ENCODE assay signal across 2 cellular contexts in the genomic region with DNA sequence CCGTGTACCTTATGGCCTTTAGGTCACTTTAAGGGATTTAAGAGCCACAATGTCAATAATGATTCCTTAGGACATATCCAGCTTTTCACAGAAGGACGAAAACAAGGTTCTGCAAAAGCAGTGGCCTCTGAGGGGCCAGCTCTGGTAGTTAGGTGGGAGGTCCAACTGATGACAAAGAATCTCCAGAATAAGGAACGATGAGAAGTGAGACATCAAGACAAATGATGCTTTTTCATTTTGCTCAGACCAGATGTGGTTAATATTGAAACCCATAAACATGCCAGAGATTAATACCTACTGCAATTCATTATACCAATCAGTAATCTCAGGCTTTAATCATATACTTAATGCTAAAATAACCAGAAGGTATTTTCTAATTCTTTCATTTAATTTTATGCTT.
TF ChIP-seq lines count a peak whose summit lies in the region.

No MANE protein-coding gene starts in this region.

TF ChIP-seq in HEK293, 187 proteins besides CTCF, POLR2A, EP300 and RAD21 (continued from another document):
- TF ChIP-seq GLI4 (tag by site-specific recombination; IDR thresholded peaks at IDR 0.05) (no peak), ZNF133 (tag by site-specific recombination; IDR thresholded peaks at IDR 0.05) (peak; percentile 55), ZNF138 (tag by site-specific recombination; IDR thresholded peaks at IDR 0.05; ENCODE audit: borderline replicate concordance) (no peak), ZFP37 (tag by site-specific recombination; IDR thresholded peaks at IDR 0.05) (no peak)

TF ChIP-seq in GM12878, 131 proteins besides CTCF, POLR2A, EP300 and RAD21 (continued from another document):
- TF ChIP-seq SREBF2 (IDR thresholded peaks at IDR 0.05; ENCODE audit: low read length), result no peak
- TF ChIP-seq HCFC1 (IDR thresholded peaks at IDR 0.05; ENCODE audit: low read length), result no peak
- TF ChIP-seq CBX3 (IDR thresholded peaks at IDR 0.05; ENCODE audit: borderline replicate concordance, low read depth), result no peak
- TF ChIP-seq CBFB (IDR thresholded peaks at IDR 0.05; ENCODE audit: low read depth), result no peak
- no peak for TF ChIP-seq KDM1A (IDR thresholded peaks at IDR 0.05; ENCODE audit: borderline replicate concordance)
- no peak for TF ChIP-seq KLF5 (IDR thresholded peaks at IDR 0.05; ENCODE audit: partially characterized antibody)
- no peak for TF ChIP-seq CEBPB (IDR thresholded peaks at IDR 0.05; ENCODE audit: borderline replicate concordance in 1 of 2, low read depth in 2 of 2, low read length in 2 of 2)
- no peak for TF ChIP-seq SRF (IDR thresholded peaks at IDR 0.05; ENCODE audit: low read depth in 2 of 2, low read length in 2 of 2)
- TF ChIP-seq TBL1XR1 (IDR thresholded peaks at IDR 0.05; ENCODE audit: low read depth, low read length), result no peak
- TF ChIP-seq, protein P1, sequence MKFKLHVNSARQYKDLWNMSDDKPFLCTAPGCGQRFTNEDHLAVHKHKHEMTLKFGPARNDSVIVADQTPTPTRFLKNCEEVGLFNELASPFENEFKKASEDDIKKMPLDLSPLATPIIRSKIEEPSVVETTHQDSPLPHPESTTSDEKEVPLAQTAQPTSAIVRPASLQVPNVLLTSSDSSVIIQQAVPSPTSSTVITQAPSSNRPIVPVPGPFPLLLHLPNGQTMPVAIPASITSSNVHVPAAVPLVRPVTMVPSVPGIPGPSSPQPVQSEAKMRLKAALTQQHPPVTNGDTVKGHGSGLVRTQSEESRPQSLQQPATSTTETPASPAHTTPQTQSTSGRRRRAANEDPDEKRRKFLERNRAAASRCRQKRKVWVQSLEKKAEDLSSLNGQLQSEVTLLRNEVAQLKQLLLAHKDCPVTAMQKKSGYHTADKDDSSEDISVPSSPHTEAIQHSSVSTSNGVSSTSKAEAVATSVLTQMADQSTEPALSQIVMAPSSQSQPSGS (IDR thresholded peaks at IDR 0.05; ENCODE audit: low read length), result no peak
- no peak for TF ChIP-seq ZNF274 (IDR thresholded peaks at IDR 0.05; ENCODE audit: insufficient read depth, insufficient read length)
